In genomic region chr3:36196058-36196457, GRCh38 we compare ENCODE assay signal across 20 cellular contexts.
"Had no signal": no experiment of that assay in that cellular context is flagged by ENCODE, and none has a peak within 500 bp of the region (broad histone marks: within the 10 kb centered on the region; RNA-seq: fewer than 3 reads in every experiment).

No MANE protein-coding gene starts in this region.

- DNase-seq: activated CD4-positive, alpha-beta T cell treated with anti-CD3 and anti-CD28 coated beads for 1 hour; activated CD4-positive, alpha-beta T cell treated with anti-CD3 and anti-CD28 coated beads, Interleukin-2, amount 50 U/mL, for 1 hour; activated CD8-positive, alpha-beta T cell treated with anti-CD3 and anti-CD28 coated beads, Interleukin-2, amount 10 ng/mL, durations not matched to agents 7 days and 5 days; activated gamma-delta T cell treated with Interleukin-2 at 50 U/mL for 16 hours; activated T-cell treated with anti-CD3 and anti-CD28 coated beads, Interleukin-2, amount 50 U/mL, for 1 hour; anterior cingulate cortex; central memory CD4-positive, alpha-beta T cell; dorsolateral prefrontal cortex; effector memory CD8-positive, alpha-beta T cell; kidney; left ventricle myocardium superior; spleen; stimulated activated CD4-positive, alpha-beta T cell treated with anti-CD3 and anti-CD28 coated beads, Interleukin-4, amount 100 ng/mL, for 1 hour; stimulated activated naive CD4-positive, alpha-beta T cell; T-cell; upper lobe of left lung had no signal

- H3K4me1 ChIP-seq: spleen, upper lobe of left lung had no signal

- FAIRE-seq: colon, endothelial cell of umbilical vein, kidney, TTC549 had no signal

- H3K27ac ChIP-seq: spleen, upper lobe of left lung had no signal

- ATAC-seq: activated CD8-positive, alpha-beta T cell treated with anti-CD3 and anti-CD28 coated beads, Interleukin-2, amount 10 ng/mL, durations not matched to agents 7 days and 5 days; effector memory CD8-positive, alpha-beta T cell; left ventricle myocardium superior; natural killer cell treated with Interleukin-12 subunit alpha and Interleukin-12 subunit beta and Interleukin-15 and Interleukin-18, amount 100 ng/mL, for 72 hours; T-cell had no signal

- H3K4me3 ChIP-seq: dorsolateral prefrontal cortex, spleen, upper lobe of left lung had no signal

- H3K36me3 ChIP-seq: spleen, upper lobe of left lung had no signal

- H3K27me3 ChIP-seq: spleen, upper lobe of left lung had no signal

- H3K9me3 ChIP-seq: upper lobe of left lung had no signal
